Comparison of ENCODE assay signal across 9 cellular contexts in genomic region chr5:103561670-103562069, GRCh38. TPM values are rescaled to one million over a fixed set of nuclear protein-coding genes. Genes with fewer than 3 reads are reported as not detected.
DNase-seq lines count a peak whose midpoint lies in the region; ATAC-seq and TF ChIP-seq lines count a peak whose summit lies in the region.
"Had no signal": no experiment of that assay in that cellular context is flagged by ENCODE, and none has a peak within 500 bp of the region (broad histone marks: within the 10 kb centered on the region; RNA-seq: fewer than 3 reads in every experiment).

No MANE protein-coding gene starts in this region.

- peak; percentile 30 for DNase-seq in DMS53 (lab: John Stamatoyannopoulos, UW)
- no peak for DNase-seq in NCI-H187 (lab: John Stamatoyannopoulos, UW)
- no peak for DNase-seq in activated CD8-positive, alpha-beta memory T cell treated with anti-CD3 and anti-CD28 coated beads, Interleukin-2, amount 10 ng/mL, durations not matched to agents 7 days and 5 days
- no peak for DNase-seq in GM19240 (ENCODE audit: insufficient read length, low spot score)

- peak overlapping the region in 3 of 4 donors; percentile 87 to 90 (median 88) for H3K4me3 Mint-ChIP-seq in IgD-negative memory B cell
- H3K4me3 Mint-ChIP-seq in activated CD8-positive, alpha-beta memory T cell treated with anti-CD3 and anti-CD28 coated beads, Interleukin-2, amount 10 ng/mL, durations not matched to agents 7 days and 5 days: no peak overlapping the region

- no peaks in the 10 kb centered on the region for H4K20me1 ChIP-seq in neural cell (ENCODE audit: insufficient read depth)

- H3K27ac Mint-ChIP-seq in IgD-negative memory B cell: peak overlapping the region in 1 of 3 donors; percentile 2
- no peak overlapping the region for H3K27ac Mint-ChIP-seq in activated CD8-positive, alpha-beta memory T cell treated with anti-CD3 and anti-CD28 coated beads, Interleukin-2, amount 10 ng/mL, durations not matched to agents 7 days and 5 days

- peak overlapping the region; percentile 62 for H2AFZ ChIP-seq in neural cell (ENCODE audit: low read depth, low read length)

- peaks cover 4 to 7% of the 10 kb centered on the region in 2 donors for H3K4me1 ChIP-seq in duodenal mucosa (ENCODE audit: control insufficient read depth in 1 of 2, insufficient read depth in 2 of 2, low read length in 2 of 2)

- TF ChIP-seq RAD21 in neural cell (conservative IDR thresholded peaks at IDR 0.05): no peak

- TF ChIP-seq EP300 in neural cell (conservative IDR thresholded peaks at IDR 0.05; ENCODE audit: poor library complexity, severe bottlenecking): no peak

- no peak for ATAC-seq in HG03025 (IDR thresholded peaks at IDR 0.05; ENCODE audit: low FRiP score, unreplicated experiment)
- no peak for ATAC-seq in activated CD8-positive, alpha-beta memory T cell treated with anti-CD3 and anti-CD28 coated beads, Interleukin-2, amount 10 ng/mL, durations not matched to agents 7 days and 5 days

- H3K4me1 Mint-ChIP-seq in IgD-negative memory B cell: peaks cover 5 to 13% (median 11%) of the 10 kb centered on the region in 3 donors
- peaks cover 8% of the 10 kb centered on the region for H3K4me1 Mint-ChIP-seq in activated CD8-positive, alpha-beta memory T cell treated with anti-CD3 and anti-CD28 coated beads, Interleukin-2, amount 10 ng/mL, durations not matched to agents 7 days and 5 days

- no peaks in the 10 kb centered on the region for H3K9me3 Mint-ChIP-seq in IgD-negative memory B cell
- H3K9me3 Mint-ChIP-seq in activated CD8-positive, alpha-beta memory T cell treated with anti-CD3 and anti-CD28 coated beads, Interleukin-2, amount 10 ng/mL, durations not matched to agents 7 days and 5 days (ENCODE audit: low read depth): no peaks in the 10 kb centered on the region

- peak overlapping the region; percentile 68 for H3K4me2 ChIP-seq in neural cell (ENCODE audit: low read length)

- H3K27ac ChIP-seq in duodenal mucosa (ENCODE audit: low read depth, low read length) (no peak overlapping the region), neural cell (ENCODE audit: low read length) (peak overlapping the region; percentile 86)
- H3K27ac ChIP-seq: neutrophil had no signal

- no peaks in the 10 kb centered on the region for H3K27me3 ChIP-seq in duodenal mucosa (ENCODE audit: control insufficient read depth in 1 of 2, insufficient read depth in 2 of 2, low read length in 2 of 2)
- no peaks in the 10 kb centered on the region for H3K27me3 ChIP-seq in neural cell (ENCODE audit: insufficient read depth, low read depth, low read length)

- CTCF ChIA-PET in activated CD8-positive, alpha-beta memory T cell treated with anti-CD3 and anti-CD28 coated beads, Interleukin-2, amount 10 ng/mL, durations not matched to agents 7 days and 5 days (lab: Charles Lee): no interaction called here

- peaks cover 5% of the 10 kb centered on the region for H3K27me3 Mint-ChIP-seq in IgD-negative memory B cell
- peaks cover 7% of the 10 kb centered on the region for H3K27me3 Mint-ChIP-seq in activated CD8-positive, alpha-beta memory T cell treated with anti-CD3 and anti-CD28 coated beads, Interleukin-2, amount 10 ng/mL, durations not matched to agents 7 days and 5 days

- peak overlapping the region; percentile 85 to 94 for H3K9ac ChIP-seq in duodenal mucosa (ENCODE audit: low read depth in 1 of 2, low read length in 2 of 2)
- peak overlapping the region; percentile 84 for H3K9ac ChIP-seq in neural cell (ENCODE audit: low read length)

- H3K36me3 Mint-ChIP-seq in IgD-negative memory B cell: no peaks in the 10 kb centered on the region
- H3K36me3 Mint-ChIP-seq in activated CD8-positive, alpha-beta memory T cell treated with anti-CD3 and anti-CD28 coated beads, Interleukin-2, amount 10 ng/mL, durations not matched to agents 7 days and 5 days: no peaks in the 10 kb centered on the region

- no peak for TF ChIP-seq CTCF in neural cell (IDR thresholded peaks at IDR 0.05; ENCODE audit: poor library complexity, severe bottlenecking)

- no peaks in the 10 kb centered on the region for H3F3A ChIP-seq in neural cell (ENCODE audit: insufficient read depth, low read length, poor library complexity, severe bottlenecking)

- H3K36me3 ChIP-seq in duodenal mucosa (ENCODE audit: control insufficient read depth in 1 of 2, insufficient read depth in 2 of 2, low read length in 2 of 2) (peaks cover 3 to 5% of the 10 kb centered on the region in 2 donors), neural cell (ENCODE audit: insufficient read depth, low read length) (no peaks in the 10 kb centered on the region)
- H3K36me3 ChIP-seq: neutrophil had no signal

- H3K4me3 ChIP-seq in duodenal mucosa (ENCODE audit: low read depth in 1 of 2, low read length in 2 of 2) (peak overlapping the region; percentile 94 to 96), neural cell (ENCODE audit: low read length) (peak overlapping the region; percentile 74)

- H3K9me3 ChIP-seq in duodenal mucosa (ENCODE audit: control insufficient read depth in 1 of 2, low read length in 2 of 2): no peaks in the 10 kb centered on the region
- no peaks in the 10 kb centered on the region for H3K9me3 ChIP-seq in neural cell (ENCODE audit: low read length)
- H3K9me3 ChIP-seq: neutrophil had no signal

- H3K79me2 ChIP-seq in neural cell (replicated peaks; ENCODE audit: insufficient read depth, low read length): peaks cover 10% of the 10 kb centered on the region

- H3K9me2 ChIP-seq in neural cell (ENCODE audit: insufficient read depth, low read length): no peaks in the 10 kb centered on the region

TF ChIP-seq in neural cell, 6 proteins besides CTCF, POLR2A, EP300 and RAD21:
- TF ChIP-seq POLR2AphosphoS5 (IDR thresholded peaks at IDR 0.05): no peak
- TF ChIP-seq SMC3 (conservative IDR thresholded peaks at IDR 0.05; ENCODE audit: poor library complexity): no peak
- no peak for TF ChIP-seq EZH2 (IDR thresholded peaks at IDR 0.05; ENCODE audit: borderline replicate concordance, insufficient read depth, low read length, poor library complexity, severe bottlenecking)
- TF ChIP-seq REST (IDR thresholded peaks at IDR 0.05; ENCODE audit: borderline replicate concordance): no peak
- no peak for TF ChIP-seq TAF1 (IDR thresholded peaks at IDR 0.05; ENCODE audit: low read depth)
- TF ChIP-seq MXI1 (conservative IDR thresholded peaks at IDR 0.05; ENCODE audit: poor library complexity, severe bottlenecking): no peak

RNA-seq across cellular contexts. Expression of gene NUDT12, which starts 0.9 kb away (rescaled TPM):
- polyA plus RNA-seq in IgD-negative memory B cell (0.48 TPM), neural cell (22.8 and 24.9 TPM in 2 replicates)
- 23.4 and 25.9 TPM in 2 replicates for polyA minus RNA-seq in neural cell
- total RNA-seq in activated CD8-positive, alpha-beta memory T cell treated with anti-CD3 and anti-CD28 coated beads, Interleukin-2, amount 10 ng/mL, durations not matched to agents 7 days and 5 days: 1 to 10 TPM in 1 of 2 experiments, not detected in 1; 1.1 TPM

Comparison
In these comparisons a context has a peak if more than half of its experiments do, and no peak if none do; other contexts are left out.
1. RNA of gene NUDT12, which starts 0.9 kb away (polyA plus RNA-seq): 22.8 to 24.9 TPM in neural cell; 0.48 TPM in IgD-negative memory B cell (single experiment); every median in the first group is over 10 times any median in the second.